ENCODE assay signal across 24 cellular contexts in genomic region chr2:1997409-1997808, GRCh38.
DNase-seq lines count a peak whose midpoint lies in the region; ATAC-seq, FAIRE-seq and TF ChIP-seq lines count a peak whose summit lies in the region.
"Had no signal": no experiment of that assay in that cellular context is flagged by ENCODE, and none has a peak within 500 bp of the region (broad histone marks: within the 10 kb centered on the region; RNA-seq: fewer than 3 reads in every experiment).

No MANE protein-coding gene starts in this region.

- peaks cover 0 to 100% (median 0%) of the 10 kb centered on the region in 11 experiments; a peak in 11 of 22 replicates for H3K27me3 ChIP-seq in BLaER1 treated with 17β-estradiol and CSF1 and Interleukin-3, amounts not matched to agents 10 nM and 100 nM
- no peaks in the 10 kb centered on the region for H3K27me3 ChIP-seq in small intestine (ENCODE audit: control insufficient read depth in 2 of 2, insufficient read depth in 2 of 2, low read length in 2 of 2)
- H3K27me3 ChIP-seq: Peyer's patch had no signal

- FAIRE-seq in small intestine (lab: Jason Lieb, UNC): no peak
- FAIRE-seq: colon had no signal

- H3K4me3 ChIP-seq in BLaER1 treated with 17β-estradiol and CSF1 and Interleukin-3, amounts not matched to agents 10 nM and 100 nM: no peak overlapping the region
- no peak overlapping the region for H3K4me3 ChIP-seq in small intestine (ENCODE audit: low read depth in 1 of 2, low read length in 2 of 2)
- H3K4me3 ChIP-seq: heart right ventricle, Peyer's patch had no signal

- WGBS in small intestine, 3 donors: 17 to 62% (median 36%) methylated on average over 9 of the region's 9 CpGs

- H4K20me1 ChIP-seq in BLaER1 treated with 17β-estradiol and CSF1 and Interleukin-3, amounts not matched to agents 10 nM and 100 nM: peaks cover 0 to 49% (median 0%) of the 10 kb centered on the region in 11 experiments; a peak in 9 of 22 replicates

- H3K27ac ChIP-seq in BLaER1 treated with 17β-estradiol and CSF1 and Interleukin-3, amounts not matched to agents 10 nM and 100 nM: no peak overlapping the region
- peak overlapping the region in 1 of 2 donors; percentile 72 for H3K27ac ChIP-seq in small intestine (ENCODE audit: low read depth in 1 of 2, low read length in 1 of 2)
- H3K27ac ChIP-seq: heart right ventricle, Peyer's patch had no signal

- peak; percentile 98 for ATAC-seq in left lobe of liver
- ATAC-seq in HG02759 (IDR thresholded peaks at IDR 0.05; ENCODE audit: unreplicated experiment): no peak
- ATAC-seq in GM19328 (IDR thresholded peaks at IDR 0.05; ENCODE audit: unreplicated experiment): no peak
- ATAC-seq: activated T-cell treated with anti-CD3 and anti-CD28 coated beads, Interleukin-2, amount 50 U/mL, for 4 hours; effector memory CD8-positive, alpha-beta T cell had no signal

- peaks cover 5 to 20% (median 12%) of the 10 kb centered on the region in 11 experiments; a peak in 19 of 22 replicates for H3K9me3 ChIP-seq in BLaER1 treated with 17β-estradiol and CSF1 and Interleukin-3, amounts not matched to agents 10 nM and 100 nM (replicated peaks in 1 of 11)
- H3K9me3 ChIP-seq in small intestine (ENCODE audit: control insufficient read depth, low read depth): no peaks in the 10 kb centered on the region
- H3K9me3 ChIP-seq: heart right ventricle had no signal

- TF ChIP-seq CTCF in GM10266 (IDR thresholded peaks at IDR 0.05; ENCODE audit: control insufficient read depth, insufficient read depth, low read depth, missing control alignments): no peak

- no peaks in the 10 kb centered on the region for H3K36me3 ChIP-seq in BLaER1 treated with 17β-estradiol and CSF1 and Interleukin-3, amounts not matched to agents 10 nM and 100 nM
- H3K36me3 ChIP-seq in small intestine (ENCODE audit: control insufficient read depth in 2 of 2, insufficient read depth in 2 of 2, low read length in 2 of 2): no peaks in the 10 kb centered on the region
- H3K36me3 ChIP-seq: heart right ventricle, Peyer's patch had no signal

- peaks cover 64 to 100% (median 88%) of the 10 kb centered on the region in 10 experiments for H3K4me1 ChIP-seq in BLaER1 treated with 17β-estradiol and CSF1 and Interleukin-3, amounts not matched to agents 10 nM and 100 nM
- no peaks in the 10 kb centered on the region for H3K4me1 ChIP-seq in small intestine (ENCODE audit: control insufficient read depth in 2 of 2, insufficient read depth in 1 of 2, low read depth in 1 of 2, low read length in 1 of 2)
- H3K4me1 ChIP-seq: heart right ventricle, Peyer's patch had no signal

- H3K9ac ChIP-seq in BLaER1 treated with 17β-estradiol and CSF1 and Interleukin-3, amounts not matched to agents 10 nM and 100 nM: no peak overlapping the region

- DNase-seq in brain pericyte (ENCODE audit: low read depth, low spot score): peak; percentile 98
- peak; percentile 96 for DNase-seq in left lobe of liver (ENCODE audit: low spot score)
- peak; percentile 97 for DNase-seq in small intestine
- DNase-seq in GM10266 (ENCODE audit: extremely low spot score): no peak
- DNase-seq in DMS53 treated with DMSO at 0.1 percent for 48 hours (lab: John Stamatoyannopoulos, UW; ENCODE audit: unreplicated experiment): no peak
- DNase-seq: activated CD4-positive, alpha-beta T cell treated with anti-CD3 and anti-CD28 coated beads, Interleukin-2, amount 50 U/mL, for 1 hour; activated gamma-delta T cell treated with Interleukin-2 at 50 U/mL for 16 hours; activated T-cell treated with anti-CD3 and anti-CD28 coated beads, Interleukin-2, amount 50 U/mL, for 4 hours; CD8-positive, alpha-beta memory T cell; effector memory CD8-positive, alpha-beta T cell; GOT3; heart right ventricle; midbrain; NCI-H1048; NCI-H187; NCI-H524 treated with DMSO at 0.1 percent for 48 hours; nephron progenitor cell; Peyer's patch; stimulated activated naive CD4-positive, alpha-beta T cell; SW 1271 had no signal

- peak overlapping the region; percentile 80 to 99 (median 93) for H3K4me2 ChIP-seq in BLaER1 treated with 17β-estradiol and CSF1 and Interleukin-3, amounts not matched to agents 10 nM and 100 nM

Comparison
In these comparisons a context has a peak if more than half of its experiments do, and no peak if none do; other contexts are left out.
1. DNase-seq: peak in brain pericyte (single experiment), left lobe of liver (single experiment) and small intestine (single experiment); none in GM10266 (single experiment) and DMS53 treated with DMSO at 0.1 percent for 48 hours (single experiment).